In genomic region chr11:33311680-33312079, GRCh38 we compare ENCODE assay signal across 22 cellular contexts.
"Had no signal": no experiment of that assay in that cellular context is flagged by ENCODE, and none has a peak within 500 bp of the region (broad histone marks: within the 10 kb centered on the region; RNA-seq: fewer than 3 reads in every experiment).

No MANE protein-coding gene starts in this region.

- H3K4me3 Mint-ChIP-seq: endodermal cell had no signal

- DNase-seq: effector CD4-positive, alpha-beta T cell; endodermal cell; erythroblast; foreskin keratinocyte; heart left ventricle; hippocampal formation; left colon; naive thymus-derived CD4-positive, alpha-beta T cell; right lobe of liver; spleen; stimulated activated CD4-positive, alpha-beta T cell treated with anti-CD3 and anti-CD28 coated beads, Interleukin-15, amount 100 ng/mL, for 24 hours; stimulated activated CD4-positive, alpha-beta T cell treated with anti-CD3 and anti-CD28 coated beads, Interleukin-1b, Interleukin-23, amount 100 ng/mL, for 48 hours; stimulated activated CD4-positive, alpha-beta T cell treated with anti-CD3 and anti-CD28 coated beads, Interleukin-4, amount 100 ng/mL, for 24 hours; stimulated activated naive CD4-positive, alpha-beta T cell; stomach; substantia nigra; transverse colon had no signal

- H3K9ac ChIP-seq: parathyroid adenoma had no signal

- H3K27ac Mint-ChIP-seq: endodermal cell had no signal

- H3K27me3 Mint-ChIP-seq: naive thymus-derived CD4-positive, alpha-beta T cell had no signal

- H2AFZ ChIP-seq: parathyroid adenoma had no signal

- H3K9me3 Mint-ChIP-seq: endodermal cell; naive thymus-derived CD4-positive, alpha-beta T cell had no signal

- H3K4me1 ChIP-seq: foreskin keratinocyte, parathyroid adenoma, prostate gland, right lobe of liver had no signal

- H3K27ac ChIP-seq: coronary artery, foreskin keratinocyte, neutrophil, parathyroid adenoma, prostate gland, right lobe of liver, spleen, stomach, thoracic aorta, transverse colon had no signal

- H3K4me1 Mint-ChIP-seq: endodermal cell had no signal

- H3K4me3 ChIP-seq: coronary artery, heart left ventricle, prostate gland, right lobe of liver, spleen, stomach, thoracic aorta, transverse colon had no signal

- H3K9me3 ChIP-seq: heart left ventricle, neutrophil, prostate gland, right lobe of liver, spleen, stomach, thoracic aorta, transverse colon had no signal

- ATAC-seq: foreskin keratinocyte; heart left ventricle; left colon; naive thymus-derived CD4-positive, alpha-beta T cell; right lobe of liver had no signal

- H3K27me3 ChIP-seq: foreskin keratinocyte, heart left ventricle, neutrophil, right lobe of liver, spleen, stomach, transverse colon had no signal

- H3K36me3 ChIP-seq: neutrophil, prostate gland, right lobe of liver, stomach, thoracic aorta, transverse colon had no signal
